12 cellular contexts compared by ENCODE assay signal in genomic region chr3:127753898-127754410, GRCh38.
DNase-seq lines count a peak whose midpoint lies in the region; ATAC-seq and TF ChIP-seq lines count a peak whose summit lies in the region.
"Had no signal": no experiment of that assay in that cellular context is flagged by ENCODE, and none has a peak within 500 bp of the region (broad histone marks: within the 10 kb centered on the region; RNA-seq: fewer than 3 reads in every experiment).

No MANE protein-coding gene starts in this region.

- no peak overlapping the region for H2BK5ac ChIP-seq in IMR-90 (ENCODE audit: low read depth, low read length, poor library complexity, severe bottlenecking)

- no peak overlapping the region for H4K5ac ChIP-seq in IMR-90 (ENCODE audit: low read depth, low read length)

- no peaks in the 10 kb centered on the region for H3K9me3 Mint-ChIP-seq in Caco-2 (ENCODE audit: unreplicated experiment)
- H3K9me3 Mint-ChIP-seq in CD4-positive, alpha-beta T cell: no peaks in the 10 kb centered on the region
- H3K9me3 Mint-ChIP-seq: activated CD4-positive, alpha-beta memory T cell treated with anti-CD3 and anti-CD28 coated beads for 36 hours; activated naive CD4-positive, alpha-beta T cell treated with anti-CD3 and anti-CD28 coated beads, Interleukin-2, amount 50 U/mL, for 72 hours; nephron; T-helper 1 cell treated with Interleukin-12 subunit alpha and Interleukin-12 subunit beta and Interleukin-4 antibody, amounts not matched to agents 30 μg/mL and 1 μg/mL, for 36 hours had no signal

- H3K36me3 Mint-ChIP-seq in Caco-2 (ENCODE audit: insufficient read depth, unreplicated experiment): no peaks in the 10 kb centered on the region
- no peaks in the 10 kb centered on the region for H3K36me3 Mint-ChIP-seq in CD4-positive, alpha-beta T cell (ENCODE audit: low read depth)
- H3K36me3 Mint-ChIP-seq: activated CD4-positive, alpha-beta memory T cell treated with anti-CD3 and anti-CD28 coated beads for 36 hours; activated naive CD4-positive, alpha-beta T cell treated with anti-CD3 and anti-CD28 coated beads, Interleukin-2, amount 50 U/mL, for 72 hours had no signal

- 0 out of 2 replicates have a peak overlapping the region, but pooled peaks have one; percentile 13 for H3K27ac ChIP-seq in BLaER1
- no peak overlapping the region for H3K27ac ChIP-seq in IMR-90 (ENCODE audit: insufficient read depth, low read length)
- no peak overlapping the region for H3K27ac ChIP-seq in CD4-positive, alpha-beta T cell (ENCODE audit: low read depth, low read length)

- H3K23ac ChIP-seq in IMR-90 (ENCODE audit: low read depth, low read length): no peak overlapping the region

- CTCF ChIA-PET in IMR-90 (lab: Yijun Ruan, JAX) (no interaction called here), Caco-2 (lab: Charles Lee) (no interaction called here)
- CTCF ChIA-PET in CD4-positive, alpha-beta T cell (lab: Charles Lee): no interaction called here

- in situ Hi-C loops in IMR-90 (cut with MboI; ENCODE audit: low sequenced_read_pairs): no loop called here

- BruUV-seq in IMR-90 (replicated peaks; lab: Mats Ljungman, UMichigan) (no TSS peak), Caco-2 (replicated peaks; lab: Mats Ljungman, UMichigan) (no TSS peak)

- H3K4me3 ChIP-seq in BLaER1: no peak overlapping the region
- no peak overlapping the region for H3K4me3 ChIP-seq in IMR-90 (ENCODE audit: insufficient read depth, low read depth, low read length)
- no peak overlapping the region for H3K4me3 ChIP-seq in Caco-2 (ENCODE audit: low read depth, low read length)

- H3K14ac ChIP-seq in IMR-90 (replicated peaks; ENCODE audit: low read depth, low read length): no peak overlapping the region

- no peak overlapping the region for H3K27ac Mint-ChIP-seq in Caco-2 (ENCODE audit: unreplicated experiment)
- H3K27ac Mint-ChIP-seq in CD4-positive, alpha-beta T cell: no peak overlapping the region
- H3K27ac Mint-ChIP-seq: activated CD4-positive, alpha-beta memory T cell treated with anti-CD3 and anti-CD28 coated beads for 36 hours; T-helper 1 cell treated with Interleukin-12 subunit alpha and Interleukin-12 subunit beta and Interleukin-4 antibody, amounts not matched to agents 30 μg/mL and 1 μg/mL, for 36 hours had no signal

- H3K9me1 ChIP-seq in IMR-90 (ENCODE audit: insufficient read depth, low read length): peaks cover 36% of the 10 kb centered on the region

- H2BK15ac ChIP-seq in IMR-90 (ENCODE audit: low read depth, low read length): no peak overlapping the region

- H3K9ac ChIP-seq in BLaER1 (no peak overlapping the region), IMR-90 (ENCODE audit: low read depth, low read length) (no peak overlapping the region)

- H3K36me3 ChIP-seq in BLaER1 (no peaks in the 10 kb centered on the region), IMR-90 (ENCODE audit: control insufficient read depth, insufficient read depth, low read length) (no peaks in the 10 kb centered on the region; the same call in 1 of the 2 replicates), Caco-2 (ENCODE audit: control insufficient read depth, insufficient read depth, low read length) (no peaks in the 10 kb centered on the region)

- H2AK9ac ChIP-seq in IMR-90 (replicated peaks; ENCODE audit: low read depth, low read length, poor library complexity): no peak overlapping the region

- no peak overlapping the region for H4K8ac ChIP-seq in IMR-90 (ENCODE audit: low read depth in 2 of 2, low read length in 2 of 2)

- no peak for DNase-seq in IMR-90
- DNase-seq in left lobe of liver (ENCODE audit: low spot score): no peak
- DNase-seq in Caco-2: no peak
- DNase-seq in CD4-positive, alpha-beta T cell: no peak
- DNase-seq in NCI-H2227 treated with DMSO at 0.1 percent for 48 hours (lab: John Stamatoyannopoulos, UW): no peak

- H2BK120ac ChIP-seq in IMR-90 (ENCODE audit: low read depth, low read length): no peak overlapping the region

- H2AK5ac ChIP-seq in IMR-90 (ENCODE audit: low read depth, low read length): peak overlapping the region; percentile 44; the same call in 1 of the 2 replicates

- TF ChIP-seq RAD21 in IMR-90 (IDR thresholded peaks at IDR 0.05; ENCODE audit: low read length): no peak

- H3K18ac ChIP-seq in IMR-90 (ENCODE audit: low read depth, low read length): no peak overlapping the region

- no peak for TF ChIP-seq CTCF in IMR-90 (conservative IDR thresholded peaks at IDR 0.05; ENCODE audit: low read depth, low read length)
- no peak for TF ChIP-seq CTCF in Caco-2 (IDR thresholded peaks at IDR 0.05; ENCODE audit: insufficient read depth in 1 of 2, low read depth in 1 of 2, low read length in 1 of 2, severe bottlenecking in 1 of 2, unreplicated experiment in 1 of 2)
- TF ChIP-seq CTCF in CD4-positive, alpha-beta T cell (IDR thresholded peaks at IDR 0.05): no peak

- POLR2A ChIA-PET in IMR-90 (lab: Charles Lee; ENCODE audit: unreplicated experiment): no interaction called here
- POLR2A ChIA-PET in Caco-2 (lab: Charles Lee): no interaction called here
- POLR2A ChIA-PET in CD4-positive, alpha-beta T cell (lab: Charles Lee): no interaction called here

- H2AFZ ChIP-seq in IMR-90 (replicated peaks; ENCODE audit: low read length, poor library complexity): no peak overlapping the region

- H3K4me2 ChIP-seq in BLaER1: peak overlapping the region; percentile 69
- no peak overlapping the region for H3K4me2 ChIP-seq in IMR-90 (ENCODE audit: low read depth, low read length)

- intact Hi-C loops in IMR-90 (cut with micrococcal nuclease) (no loop called here), Caco-2 (cut with micrococcal nuclease; ENCODE audit: unreplicated experiment) (no loop called here)
- intact Hi-C loops in CD4-positive, alpha-beta T cell (cut with DNase I, micrococcal nuclease): no loop called here

- H3K4me1 ChIP-seq in BLaER1 (peaks cover 71% of the 10 kb centered on the region), IMR-90 (ENCODE audit: control insufficient read depth, insufficient read depth, low read length) (peaks cover 20% of the 10 kb centered on the region), Caco-2 (no peaks in the 10 kb centered on the region)

- H4K20me1 ChIP-seq in BLaER1: no peaks in the 10 kb centered on the region
- H4K20me1 ChIP-seq in IMR-90 (ENCODE audit: insufficient read depth, low read length): peaks cover 6% of the 10 kb centered on the region; the same call in 1 of the 2 replicates

- H3K9me3 ChIP-seq in BLaER1 (no peaks in the 10 kb centered on the region), IMR-90 (ENCODE audit: control insufficient read depth, insufficient read depth, low read length) (no peaks in the 10 kb centered on the region), Caco-2 (no peaks in the 10 kb centered on the region)
- no peaks in the 10 kb centered on the region for H3K9me3 ChIP-seq in CD4-positive, alpha-beta T cell (ENCODE audit: control insufficient read depth, low read length)

- H2BK20ac ChIP-seq in IMR-90 (ENCODE audit: low read depth, low read length): no peak overlapping the region

- H3K4me1 Mint-ChIP-seq in Caco-2 (ENCODE audit: low read depth, unreplicated experiment): peaks cover 9% of the 10 kb centered on the region
- H3K4me1 Mint-ChIP-seq in CD4-positive, alpha-beta T cell (ENCODE audit: low read depth): peaks cover 11% of the 10 kb centered on the region

- 0 out of 2 replicates have a peak, but pooled peaks cover 8% of the 10 kb centered on the region for H3K27me3 ChIP-seq in BLaER1
- H3K27me3 ChIP-seq in IMR-90 (ENCODE audit: control insufficient read depth, insufficient read depth, low read length): no peaks in the 10 kb centered on the region
- H3K27me3 ChIP-seq in Caco-2 (replicated peaks; ENCODE audit: control insufficient read depth, insufficient read depth, low read length): no peaks in the 10 kb centered on the region
- H3K27me3 ChIP-seq in CD4-positive, alpha-beta T cell (ENCODE audit: control insufficient read depth, insufficient read depth, low read length): no peaks in the 10 kb centered on the region

- H3K4me3 Mint-ChIP-seq in Caco-2 (ENCODE audit: unreplicated experiment): no peak overlapping the region
- H3K4me3 Mint-ChIP-seq in CD4-positive, alpha-beta T cell: no peak overlapping the region
- H3K4me3 Mint-ChIP-seq: activated CD4-positive, alpha-beta memory T cell treated with anti-CD3 and anti-CD28 coated beads for 36 hours; nephron; T-helper 1 cell treated with Interleukin-12 subunit alpha and Interleukin-12 subunit beta and Interleukin-4 antibody, amounts not matched to agents 30 μg/mL and 1 μg/mL, for 36 hours had no signal

- peak; percentile 24 for ATAC-seq in GM18867 (IDR thresholded peaks at IDR 0.05; ENCODE audit: unreplicated experiment)
- ATAC-seq in IMR-90 (ENCODE audit: low read depth): no peak
- peak; percentile 36 for ATAC-seq in left lobe of liver
- no peak for ATAC-seq in GM21526 (IDR thresholded peaks at IDR 0.05; ENCODE audit: low FRiP score, unreplicated experiment)
- no peak for ATAC-seq in CD4-positive, alpha-beta T cell (ENCODE audit: poor library complexity)

- H3K4ac ChIP-seq in IMR-90 (ENCODE audit: low read depth, low read length): no peak overlapping the region

- no peak overlapping the region for H3K56ac ChIP-seq in IMR-90 (ENCODE audit: extremely low read depth, insufficient read depth, low read length)

- H3K27me3 Mint-ChIP-seq in Caco-2 (ENCODE audit: insufficient read depth, unreplicated experiment): no peaks in the 10 kb centered on the region
- peaks cover 6% of the 10 kb centered on the region for H3K27me3 Mint-ChIP-seq in CD4-positive, alpha-beta T cell

- H4K91ac ChIP-seq in IMR-90 (ENCODE audit: insufficient read depth, low read depth, low read length): no peak overlapping the region

- H3K79me1 ChIP-seq in IMR-90 (ENCODE audit: low read depth in 1 of 2, low read length in 2 of 2): peaks cover 33 to 88% of the 10 kb centered on the region in 2 experiments

- TF ChIP-seq POLR2A in IMR-90 (IDR thresholded peaks at IDR 0.05; ENCODE audit: low read depth, low read length): no peak

- dilution Hi-C loops in IMR-90 (cut with HindIII; ENCODE audit: low sequenced_read_pairs, unreplicated experiment): no loop called here

- WGBS in IMR-90 (ENCODE audit: extremely low coverage in 2 of 2, insufficient read length in 1 of 2), 2 experiments: no CpG with 5 or more reads among the region's 8 CpGs

TF ChIP-seq in IMR-90, 13 proteins besides CTCF, POLR2A, EP300 and RAD21 (continues in another document):
- TF ChIP-seq NFE2L2 (IDR thresholded peaks at IDR 0.05; ENCODE audit: low read depth, low read length): no peak
- TF ChIP-seq ELK1 (IDR thresholded peaks at IDR 0.05; ENCODE audit: borderline replicate concordance, low read depth, low read length): no peak
- TF ChIP-seq RCOR1 (IDR thresholded peaks at IDR 0.05; ENCODE audit: insufficient replicate concordance, low read length): no peak
- TF ChIP-seq BHLHE40 (IDR thresholded peaks at IDR 0.05; ENCODE audit: low read depth, low read length): no peak

Comparison
In these comparisons a context has a peak if more than half of its experiments do, and no peak if none do; other contexts are left out.
1. ATAC-seq: peak in GM18867 (single experiment) and left lobe of liver (single experiment); none in IMR-90 (single experiment), GM21526 (single experiment) and CD4-positive, alpha-beta T cell (single experiment).